8 cellular contexts compared by ENCODE assay signal in the genomic region with DNA sequence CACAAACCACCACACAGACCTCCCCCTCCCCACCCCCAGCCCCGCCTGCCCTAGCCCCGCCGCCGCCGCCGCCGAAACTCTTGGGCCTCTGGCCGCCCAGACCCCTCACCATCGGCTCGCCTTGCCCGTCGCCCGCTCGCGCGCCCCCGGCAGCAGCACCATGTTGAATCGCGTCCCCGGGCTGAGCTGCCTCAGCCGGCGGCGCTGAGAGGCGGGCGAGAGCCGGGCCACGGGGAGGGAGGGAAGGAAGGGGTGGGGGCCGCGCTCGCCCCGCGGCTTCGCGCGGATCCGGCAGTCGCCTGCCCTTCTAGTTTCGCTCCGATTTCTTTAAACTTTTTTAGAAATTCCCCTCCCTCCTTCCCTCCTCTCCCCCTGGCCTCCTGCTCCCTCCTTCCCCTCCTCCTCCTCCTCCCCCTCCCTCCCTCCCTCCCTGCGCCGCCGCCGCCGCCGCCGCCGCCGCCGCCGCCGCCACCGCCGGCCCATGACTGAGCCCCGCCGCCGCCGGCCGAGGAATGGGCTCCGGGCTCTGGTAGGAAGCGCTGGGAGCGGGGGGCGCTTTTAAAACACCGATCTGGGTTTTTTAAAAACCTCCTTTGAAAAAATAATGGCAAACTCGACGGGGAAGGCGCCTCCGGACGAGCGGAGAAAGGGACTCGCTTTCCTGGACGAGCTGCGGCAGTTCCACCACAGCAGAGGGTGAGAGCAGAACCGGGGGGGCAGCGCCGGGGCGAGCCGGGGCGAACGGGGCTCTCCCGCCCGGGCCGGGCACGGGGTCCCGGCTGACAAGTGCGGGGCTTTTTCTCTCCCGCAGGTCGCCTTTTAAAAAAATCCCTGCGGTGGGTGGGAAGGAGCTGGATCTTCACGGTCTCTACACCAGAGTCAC. TPM values are rescaled to one million over a fixed set of nuclear protein-coding genes. Genes with fewer than 3 reads are reported as not detected.
A peak's percentile ranks its signal among the peaks of the same experiment; 100 is the strongest.
DNase-seq lines count a peak whose midpoint lies in the region; ATAC-seq, FAIRE-seq and TF ChIP-seq lines count a peak whose summit lies in the region.

A gene with protein sequence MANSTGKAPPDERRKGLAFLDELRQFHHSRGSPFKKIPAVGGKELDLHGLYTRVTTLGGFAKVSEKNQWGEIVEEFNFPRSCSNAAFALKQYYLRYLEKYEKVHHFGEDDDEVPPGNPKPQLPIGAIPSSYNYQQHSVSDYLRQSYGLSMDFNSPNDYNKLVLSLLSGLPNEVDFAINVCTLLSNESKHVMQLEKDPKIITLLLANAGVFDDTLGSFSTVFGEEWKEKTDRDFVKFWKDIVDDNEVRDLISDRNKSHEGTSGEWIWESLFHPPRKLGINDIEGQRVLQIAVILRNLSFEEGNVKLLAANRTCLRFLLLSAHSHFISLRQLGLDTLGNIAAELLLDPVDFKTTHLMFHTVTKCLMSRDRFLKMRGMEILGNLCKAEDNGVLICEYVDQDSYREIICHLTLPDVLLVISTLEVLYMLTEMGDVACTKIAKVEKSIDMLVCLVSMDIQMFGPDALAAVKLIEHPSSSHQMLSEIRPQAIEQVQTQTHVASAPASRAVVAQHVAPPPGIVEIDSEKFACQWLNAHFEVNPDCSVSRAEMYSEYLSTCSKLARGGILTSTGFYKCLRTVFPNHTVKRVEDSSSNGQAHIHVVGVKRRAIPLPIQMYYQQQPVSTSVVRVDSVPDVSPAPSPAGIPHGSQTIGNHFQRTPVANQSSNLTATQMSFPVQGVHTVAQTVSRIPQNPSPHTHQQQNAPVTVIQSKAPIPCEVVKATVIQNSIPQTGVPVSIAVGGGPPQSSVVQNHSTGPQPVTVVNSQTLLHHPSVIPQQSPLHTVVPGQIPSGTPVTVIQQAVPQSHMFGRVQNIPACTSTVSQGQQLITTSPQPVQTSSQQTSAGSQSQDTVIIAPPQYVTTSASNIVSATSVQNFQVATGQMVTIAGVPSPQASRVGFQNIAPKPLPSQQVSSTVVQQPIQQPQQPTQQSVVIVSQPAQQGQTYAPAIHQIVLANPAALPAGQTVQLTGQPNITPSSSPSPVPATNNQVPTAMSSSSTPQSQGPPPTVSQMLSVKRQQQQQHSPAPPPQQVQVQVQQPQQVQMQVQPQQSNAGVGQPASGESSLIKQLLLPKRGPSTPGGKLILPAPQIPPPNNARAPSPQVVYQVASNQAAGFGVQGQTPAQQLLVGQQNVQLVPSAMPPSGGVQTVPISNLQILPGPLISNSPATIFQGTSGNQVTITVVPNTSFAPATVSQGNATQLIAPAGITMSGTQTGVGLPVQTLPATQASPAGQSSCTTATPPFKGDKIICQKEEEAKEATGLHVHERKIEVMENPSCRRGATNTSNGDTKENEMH (N-terminal part only) (plus strand): TSS at position 474 of the 883 bp plus-strand sequence. CDS start 131 bp downstream, at position 605.

- DNase-seq in GM12892 (ENCODE audit: insufficient read length): peak; percentile 29
- DNase-seq in NCI-H1417 treated with DMSO at 0.1 percent for 48 hours (lab: John Stamatoyannopoulos, UW): peak; percentile 47
- DNase-seq in activated B cell treated with CpG ODN at 0.5 μM for 24 hours: peak; percentile 75
- DNase-seq in caudate nucleus (lab: John Stamatoyannopoulos, UW): peak in 55 of 61 donors; percentile 16 to 86 (median 65)
- peak; percentile 85 for DNase-seq in islet precursor cell
- peak; percentile 47 to 53 for DNase-seq in stimulated activated CD4-positive, alpha-beta T cell treated with anti-CD3 and anti-CD28 coated beads, Interleukin-12 subunit alpha, Interleukin-12 subunit beta, amount 100 ng/mL, for 24 hours (ENCODE audit: low read depth in 2 of 2)
- no peak for DNase-seq in cortex of kidney (lab: John Stamatoyannopoulos, UW)

- peak within 1 kb of the TSS; percentile 92 for H3K4me3 Mint-ChIP-seq in activated B cell treated with CpG ODN at 0.5 μM for 24 hours

- H3K9me3 Mint-ChIP-seq in activated B cell treated with CpG ODN at 0.5 μM for 24 hours: no peaks in the 10 kb centered on the region

- POLR2A ChIA-PET in activated B cell treated with CpG ODN at 0.5 μM for 24 hours (lab: Charles Lee): interaction anchor here (0.6 to 6.2 kb wide), 23 partner anchors 10 to 663 kb away, joined by 3 to 49 read pairs (median 4); a partner anchor contains a TSS

- H3K4me1 Mint-ChIP-seq in activated B cell treated with CpG ODN at 0.5 μM for 24 hours: peaks cover 43% of the 10 kb centered on the region

- no peak for FAIRE-seq in GM12892 (lab: Jason Lieb, UNC)

- H3K27me3 Mint-ChIP-seq in activated B cell treated with CpG ODN at 0.5 μM for 24 hours: no peaks in the 10 kb centered on the region

- TF ChIP-seq POLR2A in GM12892 (IDR thresholded peaks at IDR 0.05; ENCODE audit: low read depth, low read length): no peak

- ATAC-seq in HG02642 (IDR thresholded peaks at IDR 0.05; ENCODE audit: poor library complexity, unreplicated experiment): peak; percentile 13
- ATAC-seq in activated B cell treated with CpG ODN at 0.5 μM for 24 hours (ENCODE audit: low read depth): peak; percentile 12

- H3K27ac ChIP-seq in caudate nucleus (ENCODE audit: low read depth, low read length): peak within 1 kb of the TSS; percentile 97

- H3K27ac Mint-ChIP-seq in activated B cell treated with CpG ODN at 0.5 μM for 24 hours: peak within 1 kb of the TSS; percentile 99

- no peak for TF ChIP-seq CTCF in activated B cell treated with CpG ODN at 0.5 μM for 24 hours (IDR thresholded peaks at IDR 0.05)

- intact Hi-C loops in activated B cell treated with CpG ODN at 0.5 μM for 24 hours (cut with micrococcal nuclease): loop anchor here (1.0 to 10.0 kb wide), 5 partner anchors 60 to 1978 kb away; a partner anchor contains a TSS

- CTCF ChIA-PET in activated B cell treated with CpG ODN at 0.5 μM for 24 hours (lab: Charles Lee): interaction anchor here (1.9 to 6.8 kb wide), 2 partner anchors 16 to 185 kb away, joined by 8 to 38 read pairs; no protein-coding TSS in a partner anchor

- H3K36me3 Mint-ChIP-seq in activated B cell treated with CpG ODN at 0.5 μM for 24 hours (ENCODE audit: low read depth): peaks cover 29% of the 10 kb centered on the region

RNA-seq across cellular contexts. Expression of the gene that starts here (rescaled TPM):
- polyA plus RNA-seq in GM12892 (2012; ENCODE audit: missing spikeins): 9.9 TPM
- total RNA-seq in activated B cell treated with CpG ODN at 0.5 μM for 24 hours: 44.6 and 48.7 TPM in 2 replicates
